In genomic region chr3:9782777-9783176, GRCh38 we compare ENCODE assay signal across 1 cellular context.
TF ChIP-seq lines count a peak whose summit lies in the region.

No MANE protein-coding gene starts in this region.

TF ChIP-seq in K562, 482 proteins besides CTCF, POLR2A, EP300 and RAD21:
- peak in 1 of 3 experiments; percentile 26 for TF ChIP-seq YY1 (IDR thresholded peaks at IDR 0.05; ENCODE audit: borderline replicate concordance in 1 of 3, control insufficient read depth in 1 of 3, extremely low read depth in 1 of 3, insufficient read depth in 3 of 3, insufficient read length in 1 of 3, insufficient replicate concordance in 2 of 3, low read depth in 1 of 3, low read length in 2 of 3)
- TF ChIP-seq LCOR (CRISPR knock-in tag; IDR thresholded peaks at IDR 0.05): peak; percentile 48; the same call in 1 of the 2 replicates
- no peak for TF ChIP-seq PBX2 (CRISPR knock-in tag; IDR thresholded peaks at IDR 0.05; ENCODE audit: low read depth)
- peak; percentile 66 for TF ChIP-seq PBX2 (tag; conservative IDR thresholded peaks at IDR 0.05; ENCODE audit: low read depth)
- peak; percentile 85 for TF ChIP-seq PKNOX1 (IDR thresholded peaks at IDR 0.05)
- TF ChIP-seq NR2F6 (CRISPR knock-in tag; IDR thresholded peaks at IDR 0.05): no peak
- no peak for TF ChIP-seq FIP1L1 (IDR thresholded peaks at IDR 0.05; ENCODE audit: low read depth, low read length, poor library complexity, severe bottlenecking)
- peak; percentile 75 for TF ChIP-seq MEIS2 (IDR thresholded peaks at IDR 0.05; ENCODE audit: partially characterized antibody)
- no peak for TF ChIP-seq PHF8 (IDR thresholded peaks at IDR 0.05; ENCODE audit: borderline replicate concordance, low read length)
- no peak for TF ChIP-seq MBD2 (IDR thresholded peaks at IDR 0.05; ENCODE audit: borderline replicate concordance, low read depth)
- no peak for TF ChIP-seq HMG20B (CRISPR knock-in tag; IDR thresholded peaks at IDR 0.05)
- TF ChIP-seq, protein P1, sequence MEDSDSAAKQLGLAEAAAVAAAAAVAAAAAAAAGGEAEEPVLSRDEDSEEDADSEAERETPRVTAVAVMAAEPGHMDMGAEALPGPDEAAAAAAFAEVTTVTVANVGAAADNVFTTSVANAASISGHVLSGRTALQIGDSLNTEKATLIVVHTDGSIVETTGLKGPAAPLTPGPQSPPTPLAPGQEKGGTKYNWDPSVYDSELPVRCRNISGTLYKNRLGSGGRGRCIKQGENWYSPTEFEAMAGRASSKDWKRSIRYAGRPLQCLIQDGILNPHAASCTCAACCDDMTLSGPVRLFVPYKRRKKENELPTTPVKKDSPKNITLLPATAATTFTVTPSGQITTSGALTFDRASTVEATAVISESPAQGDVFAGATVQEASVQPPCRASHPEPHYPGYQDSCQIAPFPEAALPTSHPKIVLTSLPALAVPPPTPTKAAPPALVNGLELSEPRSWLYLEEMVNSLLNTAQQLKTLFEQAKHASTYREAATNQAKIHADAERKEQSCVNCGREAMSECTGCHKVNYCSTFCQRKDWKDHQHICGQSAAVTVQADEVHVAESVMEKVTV (CRISPR knock-in tag; IDR thresholded peaks at IDR 0.05): no peak; the same call in 1 of the 2 replicates
- TF ChIP-seq ZNF277 (CRISPR knock-in tag; IDR thresholded peaks at IDR 0.05; ENCODE audit: borderline replicate concordance): no peak
- peak; percentile 6; the same call in 1 of the 2 replicates for TF ChIP-seq FOSL1 (tag; conservative IDR thresholded peaks at IDR 0.05)
- TF ChIP-seq SRF (CRISPR knock-in tag; IDR thresholded peaks at IDR 0.05): no peak
- no peak for TF ChIP-seq CCAR2 (IDR thresholded peaks at IDR 0.05; ENCODE audit: low read depth, low read length)
- TF ChIP-seq ZNF431 (CRISPR knock-in tag; IDR thresholded peaks at IDR 0.05): no peak
- no peak for TF ChIP-seq MGA (IDR thresholded peaks at IDR 0.05)
- TF ChIP-seq TEAD4 (IDR thresholded peaks at IDR 0.05; ENCODE audit: low read length): no peak
- no peak for TF ChIP-seq TEAD4 (CRISPR knock-in tag; IDR thresholded peaks at IDR 0.05; ENCODE audit: borderline replicate concordance)
- 0 out of 2 replicates have a peak, but pooled peaks have one; percentile 17 for TF ChIP-seq E4F1 (CRISPR knock-in tag; IDR thresholded peaks at IDR 0.05; ENCODE audit: borderline replicate concordance)
